ENCODE assay signal across 21 cellular contexts in the genomic region with DNA sequence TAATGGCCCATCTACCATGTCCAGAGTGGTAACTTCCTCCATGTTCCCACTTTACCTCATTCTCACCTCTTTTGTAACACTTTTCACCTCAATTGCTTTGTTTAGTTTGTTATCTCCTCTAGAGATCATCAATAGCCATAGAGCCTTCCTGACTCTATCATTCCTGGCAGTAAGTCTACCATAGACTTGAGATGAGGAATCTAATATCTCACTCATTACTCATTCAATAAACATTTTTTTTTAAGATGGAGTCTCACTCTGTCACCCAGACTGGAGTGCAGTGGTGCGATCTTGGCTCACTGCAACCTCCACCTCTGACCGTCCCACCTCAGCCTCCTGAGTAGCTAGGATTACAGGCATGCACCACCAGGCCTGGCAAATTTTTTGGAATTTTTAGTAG. TPM values are rescaled to one million over a fixed set of nuclear protein-coding genes. Genes with fewer than 3 reads are reported as not detected.
DNase-seq lines count a peak whose midpoint lies in the region; ATAC-seq and TF ChIP-seq lines count a peak whose summit lies in the region.
"Had no signal": no experiment of that assay in that cellular context is flagged by ENCODE, and none has a peak within 500 bp of the region (broad histone marks: within the 10 kb centered on the region; RNA-seq: fewer than 3 reads in every experiment).

No MANE protein-coding gene starts in this region.

- no peak for TF ChIP-seq CTCF in PC-3 (conservative IDR thresholded peaks at IDR 0.05; ENCODE audit: low read depth, low read length)

- H3K36me3 Mint-ChIP-seq in activated CD8-positive, alpha-beta memory T cell treated with anti-CD3 and anti-CD28 coated beads, Interleukin-2, amount 10 ng/mL, durations not matched to agents 7 days and 5 days, result no peaks in the 10 kb centered on the region
- H3K36me3 Mint-ChIP-seq: CD4-positive, alpha-beta memory T cell had no signal

- peak overlapping the region; percentile 58 for H3K27ac ChIP-seq in PC-3 (ENCODE audit: low read length)

- intact Hi-C loops in PC-3 (cut with micrococcal nuclease), result loop anchor here (2.0 kb wide), 1 partner anchor 22 kb away; no protein-coding TSS in a partner anchor

- POLR2A ChIA-PET in PC-3 (lab: Charles Lee; ENCODE audit: unreplicated experiment), result no interaction called here

- H3K9me2 ChIP-seq in PC-3 (replicated peaks; ENCODE audit: low read length), result no peaks in the 10 kb centered on the region

- peaks cover 27% of the 10 kb centered on the region for H3K4me1 ChIP-seq in PC-3 (ENCODE audit: insufficient read depth, low read length)

- no peak overlapping the region for H3K4me3 Mint-ChIP-seq in activated CD8-positive, alpha-beta memory T cell treated with anti-CD3 and anti-CD28 coated beads, Interleukin-2, amount 10 ng/mL, durations not matched to agents 7 days and 5 days
- H3K4me3 Mint-ChIP-seq: CD4-positive, alpha-beta memory T cell; H9; HFFc6 had no signal

- H3F3A ChIP-seq in PC-3 (ENCODE audit: low read length, unreplicated experiment), result no peaks in the 10 kb centered on the region

- H3K79me2 ChIP-seq in PC-3 (ENCODE audit: low read length), result peaks cover 10% of the 10 kb centered on the region; the same call in 1 of the 2 replicates

- H4K20me1 ChIP-seq in PC-3 (ENCODE audit: low read length), result no peaks in the 10 kb centered on the region

- no peak overlapping the region for H3K27ac Mint-ChIP-seq in activated CD8-positive, alpha-beta memory T cell treated with anti-CD3 and anti-CD28 coated beads, Interleukin-2, amount 10 ng/mL, durations not matched to agents 7 days and 5 days
- H3K27ac Mint-ChIP-seq: CD4-positive, alpha-beta memory T cell; H9; HFFc6 had no signal

- no peaks in the 10 kb centered on the region for H3K36me3 ChIP-seq in PC-3 (ENCODE audit: low read depth, low read length)

- H3K4me3 ChIP-seq in PC-3 (ENCODE audit: low read length), result no peak overlapping the region

- peak overlapping the region; percentile 37; the same call in 1 of the 2 replicates for H3K4me2 ChIP-seq in PC-3 (ENCODE audit: low read length)

- H3K4me1 Mint-ChIP-seq in activated CD8-positive, alpha-beta memory T cell treated with anti-CD3 and anti-CD28 coated beads, Interleukin-2, amount 10 ng/mL, durations not matched to agents 7 days and 5 days, result no peaks in the 10 kb centered on the region

- H3K9ac ChIP-seq in PC-3 (ENCODE audit: low read length), result no peak overlapping the region

- DNase-seq in HS-27A (ENCODE audit: low read depth) (peak; percentile 22), PC-3 (peak; percentile 71), iris pigment epithelial cell (ENCODE audit: low read depth) (peak; percentile 7), NCI-H2107 (lab: John Stamatoyannopoulos, UW) (no peak)
- no peak for DNase-seq in activated CD8-positive, alpha-beta memory T cell treated with anti-CD3 and anti-CD28 coated beads, Interleukin-2, amount 10 ng/mL, durations not matched to agents 7 days and 5 days
- DNase-seq: C1 segment of cervical spinal cord; CD4-positive, alpha-beta memory T cell; COR-L47; DMS79 treated with DMSO at 0.1 percent for 48 hours; H9; HFFc6; NCI-H1092 treated with DMSO at 0.1 percent for 48 hours; NCI-H1436; NCI-H187; NCI-H446; NCI-H524 treated with DMSO at 0.1 percent for 48 hours; NCI-H774; RPMI8226; SHP77 had no signal

- BruUV-seq in PC-3 (replicated peaks; lab: Mats Ljungman, UMichigan), result no TSS peak

- H3K27me3 Mint-ChIP-seq in activated CD8-positive, alpha-beta memory T cell treated with anti-CD3 and anti-CD28 coated beads, Interleukin-2, amount 10 ng/mL, durations not matched to agents 7 days and 5 days, result peaks cover 28% of the 10 kb centered on the region

- H3K9me3 Mint-ChIP-seq in activated CD8-positive, alpha-beta memory T cell treated with anti-CD3 and anti-CD28 coated beads, Interleukin-2, amount 10 ng/mL, durations not matched to agents 7 days and 5 days (ENCODE audit: low read depth), result no peaks in the 10 kb centered on the region
- H3K9me3 Mint-ChIP-seq: HFFc6 had no signal

- H2AFZ ChIP-seq in PC-3 (ENCODE audit: low read length), result no peak overlapping the region

- H3K9me3 ChIP-seq in PC-3 (ENCODE audit: low read length), result no peaks in the 10 kb centered on the region

- ATAC-seq in PC-3, result peak; percentile 91
- ATAC-seq in GM21825 (IDR thresholded peaks at IDR 0.05; ENCODE audit: unreplicated experiment), result no peak
- ATAC-seq in activated CD8-positive, alpha-beta memory T cell treated with anti-CD3 and anti-CD28 coated beads, Interleukin-2, amount 10 ng/mL, durations not matched to agents 7 days and 5 days, result no peak
- ATAC-seq in HG02840 (IDR thresholded peaks at IDR 0.05; ENCODE audit: low FRiP score, unreplicated experiment), result no peak

- CTCF ChIA-PET in PC-3 (lab: Charles Lee), result no interaction called here
- CTCF ChIA-PET in activated CD8-positive, alpha-beta memory T cell treated with anti-CD3 and anti-CD28 coated beads, Interleukin-2, amount 10 ng/mL, durations not matched to agents 7 days and 5 days (lab: Charles Lee), result no interaction called here

- no peaks in the 10 kb centered on the region for H3K27me3 ChIP-seq in PC-3 (ENCODE audit: low read length)

RNA-seq across cellular contexts. Expression of gene NMNAT2, which starts 7.1 kb away (rescaled TPM):
- 6.0 and 6.6 TPM in 2 replicates for total RNA-seq in PC-3 (2014; rRNA removed)
- not detected for total RNA-seq in activated CD8-positive, alpha-beta memory T cell treated with anti-CD3 and anti-CD28 coated beads, Interleukin-2, amount 10 ng/mL, durations not matched to agents 7 days and 5 days
- total RNA-seq: CD4-positive, alpha-beta memory T cell had no signal

Comparison
In these comparisons a context has a peak if more than half of its experiments do, and no peak if none do; other contexts are left out.
1. DNase-seq: peak in HS-27A (single experiment), PC-3 (single experiment) and iris pigment epithelial cell (single experiment); none in NCI-H2107 (single experiment) and activated CD8-positive, alpha-beta memory T cell treated with anti-CD3 and anti-CD28 coated beads, Interleukin-2, amount 10 ng/mL, durations not matched to agents 7 days and 5 days (single experiment).